Comparison of ENCODE assay signal across 9 cellular contexts in genomic region chr12:83389237-83389996, GRCh38.
A peak's percentile ranks its signal among the peaks of the same experiment; 100 is the strongest.
DNase-seq lines count a peak whose midpoint lies in the region; ATAC-seq and TF ChIP-seq lines count a peak whose summit lies in the region.
"Had no signal": no experiment of that assay in that cellular context is flagged by ENCODE, and none has a peak within 500 bp of the region (broad histone marks: within the 10 kb centered on the region; RNA-seq: fewer than 3 reads in every experiment).

No MANE protein-coding gene starts in this region.

- DNase-seq in NOMO-1 (lab: John Stamatoyannopoulos, UW; ENCODE audit: unreplicated experiment in 2 of 2) (peak; percentile 30 to 44), glutamatergic neuron (peak; percentile 39), uterus (no peak), Right ventricle myocardium inferior (ENCODE audit: missing footprints) (no peak), NCI-H2227 treated with DMSO at 0.1 percent for 48 hours (lab: John Stamatoyannopoulos, UW) (no peak)

- no peak overlapping the region for H3K27ac Mint-ChIP-seq in glutamatergic neuron (ENCODE audit: unreplicated experiment)
- H3K27ac Mint-ChIP-seq: activated naive CD4-positive, alpha-beta T cell treated with anti-CD3 and anti-CD28 coated beads, Interleukin-2, amount 50 U/mL, for 24 hours had no signal

- H3K9me3 Mint-ChIP-seq in glutamatergic neuron (ENCODE audit: unreplicated experiment) = no peaks in the 10 kb centered on the region
- H3K9me3 Mint-ChIP-seq: activated naive CD4-positive, alpha-beta T cell treated with anti-CD3 and anti-CD28 coated beads, Interleukin-2, amount 50 U/mL, for 24 hours had no signal

- no peak for TF ChIP-seq POLR2A in uterus (IDR thresholded peaks at IDR 0.05)

- no peaks in the 10 kb centered on the region for H3K27me3 Mint-ChIP-seq in glutamatergic neuron (ENCODE audit: unreplicated experiment)

- H3K9me3 ChIP-seq in uterus = no peaks in the 10 kb centered on the region

- no peaks in the 10 kb centered on the region for H3K36me3 Mint-ChIP-seq in glutamatergic neuron (ENCODE audit: unreplicated experiment)
- H3K36me3 Mint-ChIP-seq: activated naive CD4-positive, alpha-beta T cell treated with anti-CD3 and anti-CD28 coated beads, Interleukin-2, amount 50 U/mL, for 24 hours had no signal

- H3K4me3 Mint-ChIP-seq in glutamatergic neuron (ENCODE audit: unreplicated experiment) = no peak overlapping the region
- H3K4me3 Mint-ChIP-seq: activated naive CD4-positive, alpha-beta T cell treated with anti-CD3 and anti-CD28 coated beads, Interleukin-2, amount 50 U/mL, for 24 hours had no signal

- peak; percentile 86 for ATAC-seq in GM18511 (IDR thresholded peaks at IDR 0.05; ENCODE audit: unreplicated experiment)
- ATAC-seq in GM18873 (IDR thresholded peaks at IDR 0.05; ENCODE audit: low FRiP score, unreplicated experiment) = no peak
- ATAC-seq in Right ventricle myocardium inferior = no peak

- no peaks in the 10 kb centered on the region for H3K4me1 Mint-ChIP-seq in glutamatergic neuron (ENCODE audit: low read depth, unreplicated experiment)
- H3K4me1 Mint-ChIP-seq: activated naive CD4-positive, alpha-beta T cell treated with anti-CD3 and anti-CD28 coated beads, Interleukin-2, amount 50 U/mL, for 24 hours had no signal

- intact Hi-C loops in uterus (cut with DNase I; ENCODE audit: low total_unique reads) = no loop called here
- intact Hi-C loops in Right ventricle myocardium inferior (cut with DNase I) = no loop called here

- H3K27me3 ChIP-seq in uterus = no peaks in the 10 kb centered on the region

- H3K4me3 ChIP-seq in uterus = no peak overlapping the region

- TF ChIP-seq CTCF in 22Rv1 (IDR thresholded peaks at IDR 0.05) (peak; percentile 53), glutamatergic neuron (IDR thresholded peaks at IDR 0.05; ENCODE audit: partially characterized antibody, unreplicated experiment) (peak; percentile 44), uterus (IDR thresholded peaks at IDR 0.05) (no peak)

- no peaks in the 10 kb centered on the region for H3K36me3 ChIP-seq in uterus

- no peaks in the 10 kb centered on the region for H3K4me1 ChIP-seq in uterus

- no peak overlapping the region for H3K27ac ChIP-seq in 22Rv1
- no peak overlapping the region for H3K27ac ChIP-seq in uterus

Comparison
In these comparisons a context has a peak if more than half of its experiments do, and no peak if none do; other contexts are left out.
1. CTCF ChIP-seq: peak in 22Rv1 (single experiment) and glutamatergic neuron (single experiment); none in uterus (0 of 4).
2. DNase-seq: peak in NOMO-1 (2 of 2) and glutamatergic neuron (single experiment); none in uterus (0 of 2), Right ventricle myocardium inferior (single experiment) and NCI-H2227 treated with DMSO at 0.1 percent for 48 hours (single experiment).